In the genomic region with DNA sequence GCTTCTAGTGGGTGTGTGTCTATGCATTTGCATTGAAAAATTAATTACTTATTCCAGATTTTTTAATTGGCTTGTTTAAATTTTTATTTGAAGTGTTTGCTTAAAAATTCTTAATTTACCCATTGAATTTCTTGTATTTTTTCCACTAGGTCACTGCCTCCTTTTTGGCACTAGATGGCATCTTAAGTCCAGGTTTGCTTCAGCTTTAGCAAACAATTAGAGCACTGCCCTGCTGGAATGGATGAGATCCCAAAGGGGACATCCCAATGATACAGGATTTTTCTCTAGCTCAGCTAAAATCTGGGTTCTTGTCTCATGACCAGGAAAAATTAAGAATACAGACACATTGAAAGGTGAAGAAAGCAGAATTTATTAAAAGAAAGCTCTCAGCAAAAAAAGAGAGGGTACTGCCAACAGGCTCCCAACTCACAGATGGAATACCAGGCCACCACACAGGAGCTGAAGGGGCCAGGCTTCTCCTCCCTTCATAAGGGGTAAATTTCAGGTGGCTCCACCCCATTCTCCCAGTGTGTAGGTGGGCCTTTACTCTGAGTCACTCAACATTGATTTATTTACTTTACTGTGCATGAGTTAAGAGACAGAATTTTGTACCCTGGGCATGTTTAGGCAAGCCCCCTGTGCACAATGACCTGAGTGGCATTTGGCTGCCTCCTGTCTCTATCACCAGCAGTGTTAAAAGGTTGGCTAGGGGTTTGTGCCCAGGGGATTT, we compare ENCODE assay signal across 9 cellular contexts.
A peak's percentile ranks its signal among the peaks of the same experiment; 100 is the strongest.
DNase-seq lines count a peak whose midpoint lies in the region; ATAC-seq and TF ChIP-seq lines count a peak whose summit lies in the region.
"Had no signal": no experiment of that assay in that cellular context is flagged by ENCODE, and none has a peak within 500 bp of the region (broad histone marks: within the 10 kb centered on the region; RNA-seq: fewer than 3 reads in every experiment).

No MANE protein-coding gene starts in this region.

- TF ChIP-seq POLR2A in NB4 (IDR thresholded peaks at IDR 0.05; ENCODE audit: extremely low read depth, insufficient read length) (no peak), prostate gland (IDR thresholded peaks at IDR 0.05) (no peak)

- H3K36me3 Mint-ChIP-seq in chondrocyte (ENCODE audit: low read depth) = peaks cover 3% of the 10 kb centered on the region
- H3K36me3 Mint-ChIP-seq in T-helper 17 cell (ENCODE audit: low read depth) = no peaks in the 10 kb centered on the region

- no peaks in the 10 kb centered on the region for H3K27me3 ChIP-seq in prostate gland (replicated peaks; ENCODE audit: insufficient read depth)

- H3K27me3 Mint-ChIP-seq in chondrocyte (ENCODE audit: low read depth) (peaks cover 8% of the 10 kb centered on the region), T-helper 17 cell (no peaks in the 10 kb centered on the region)

- intact Hi-C loops in prostate gland (cut with DNase I) = no loop called here

- H3K4me1 Mint-ChIP-seq in chondrocyte (ENCODE audit: low read depth) (no peaks in the 10 kb centered on the region), T-helper 17 cell (no peaks in the 10 kb centered on the region)

- H3K4me3 ChIP-seq in NB4 (ENCODE audit: low read depth, low read length) (no peak overlapping the region), prostate gland (no peak overlapping the region)
- H3K4me3 ChIP-seq: HAP-1 had no signal

- ATAC-seq in GM18909 (IDR thresholded peaks at IDR 0.05; ENCODE audit: poor library complexity, unreplicated experiment) = peak; percentile 63
- no peak for ATAC-seq in T-helper 17 cell
- ATAC-seq in GM21390 (IDR thresholded peaks at IDR 0.05; ENCODE audit: unreplicated experiment) = no peak

- DNase-seq in AML-193 (lab: John Stamatoyannopoulos, UW) (peak; percentile 15 to 32), NB4 (ENCODE audit: low read depth) (peak; percentile 17), chondrocyte (ENCODE audit: low spot score) (no peak), prostate gland (ENCODE audit: low spot score) (peak; percentile 7), hepatic stellate cell (ENCODE audit: low spot score) (no peak), T-helper 17 cell (no peak)

- no peak overlapping the region for H3K27ac Mint-ChIP-seq in chondrocyte (ENCODE audit: unreplicated experiment)
- no peak overlapping the region for H3K27ac Mint-ChIP-seq in T-helper 17 cell

- H3K36me3 ChIP-seq in prostate gland = no peaks in the 10 kb centered on the region
- H3K36me3 ChIP-seq: HAP-1 had no signal

- H3K4me1 ChIP-seq in prostate gland (replicated peaks) = no peaks in the 10 kb centered on the region
- H3K4me1 ChIP-seq: HAP-1 had no signal

- no peaks in the 10 kb centered on the region for H3K9me3 ChIP-seq in prostate gland
- H3K9me3 ChIP-seq in T-helper 17 cell (ENCODE audit: control insufficient read depth, low read length, poor library complexity, severe bottlenecking) = no peaks in the 10 kb centered on the region
- H3K9me3 ChIP-seq: HAP-1 had no signal

- H3K4me3 Mint-ChIP-seq in chondrocyte (ENCODE audit: unreplicated experiment) = no peak overlapping the region
- H3K4me3 Mint-ChIP-seq in T-helper 17 cell = no peak overlapping the region

- no peak overlapping the region for H3K27ac ChIP-seq in prostate gland

- peaks cover 13% of the 10 kb centered on the region for H3K9me3 Mint-ChIP-seq in chondrocyte (ENCODE audit: low read depth)

- TF ChIP-seq CTCF in NB4 (IDR thresholded peaks at IDR 0.05; ENCODE audit: low read depth, low read length) (peak; percentile 43), chondrocyte (IDR thresholded peaks at IDR 0.05) (peak; percentile 76), prostate gland (IDR thresholded peaks at IDR 0.05) (peak in 2 of 4 experiments; percentile 27 to 54)

Comparison
In these comparisons a context has a peak if more than half of its experiments do, and no peak if none do; other contexts are left out.
1. DNase-seq: peak in AML-193 (2 of 2), NB4 (single experiment) and prostate gland (single experiment); none in chondrocyte (single experiment), hepatic stellate cell (single experiment) and T-helper 17 cell (0 of 3).